19 cellular contexts compared by ENCODE assay signal in the genomic region with DNA sequence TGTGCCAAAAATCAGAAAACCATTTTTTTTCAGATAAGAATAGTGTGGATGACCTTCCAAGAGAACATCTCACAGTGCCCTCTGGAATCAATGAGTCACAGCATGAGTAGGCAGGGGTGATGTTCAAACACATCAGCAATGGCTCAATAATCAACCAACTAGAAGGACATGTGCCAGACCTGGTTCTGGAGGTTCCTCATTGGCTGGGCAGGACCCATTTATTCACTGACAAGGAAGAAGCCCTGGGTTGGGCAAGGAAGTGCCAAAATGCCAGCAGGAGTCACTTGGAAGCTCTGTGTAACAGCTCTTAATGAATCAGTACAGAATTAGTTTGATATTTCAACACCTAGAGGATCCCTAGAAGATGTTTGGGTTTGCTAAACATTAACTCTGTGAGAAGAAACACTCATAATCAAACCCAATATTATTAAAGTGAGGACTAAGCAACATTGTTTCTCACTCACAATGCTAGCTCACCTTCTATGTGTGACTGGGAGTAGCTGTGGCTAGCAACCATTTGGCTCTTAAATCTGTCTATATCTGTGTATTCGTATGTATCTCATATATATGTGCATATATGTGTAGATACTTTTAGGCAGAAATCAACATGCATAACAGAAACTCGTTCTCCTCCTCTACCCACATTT.
DNase-seq lines count a peak whose midpoint lies in the region; ATAC-seq, FAIRE-seq and TF ChIP-seq lines count a peak whose summit lies in the region.
"Had no signal": no experiment of that assay in that cellular context is flagged by ENCODE, and none has a peak within 500 bp of the region (broad histone marks: within the 10 kb centered on the region; RNA-seq: fewer than 3 reads in every experiment).

No MANE protein-coding gene starts in this region.

- ATAC-seq in A549 = peak; percentile 98 to 99
- peak; percentile 45 for ATAC-seq in GM19463 (IDR thresholded peaks at IDR 0.05; ENCODE audit: unreplicated experiment)
- ATAC-seq in GM19023 (IDR thresholded peaks at IDR 0.05; ENCODE audit: unreplicated experiment) = no peak
- ATAC-seq: PC-3 had no signal

- TF ChIP-seq RAD21 in A549 (conservative IDR thresholded peaks at IDR 0.05 in 1 of 2, IDR thresholded peaks at IDR 0.05 in 1 of 2) = peak in 1 of 2 experiments; percentile 39; a peak in 2 of 5 replicates

- TF ChIP-seq POLR2A in A549 (IDR thresholded peaks at IDR 0.05; ENCODE audit: low read length) = no peak

- CTCF ChIA-PET in A549 (lab: Yijun Ruan, JAX) = interaction anchor here (0.6 to 1.0 kb wide), 2 partner anchors 13 to 191 kb away, joined by 3 read pairs; no protein-coding TSS in a partner anchor

- H3K27ac ChIP-seq in A549 = peak overlapping the region; percentile 74 to 89
- H3K27ac ChIP-seq: dorsolateral prefrontal cortex, epithelial cell of prostate, SK-N-MC, spleen had no signal

- WGBS in A549 (ENCODE audit: missing lambda C conversion rate) = 17% methylated on average over 2 of the region's 2 CpGs

- TF ChIP-seq EP300 in A549 (IDR thresholded peaks at IDR 0.05) = peak in 1 of 2 experiments; percentile 66; a peak in 2 of 5 replicates

- DNase-seq in A549 (ENCODE audit: low read depth in 1 of 2, low spot score in 1 of 2) (peak; percentile 73 to 88), RKO (ENCODE audit: low spot score) (peak; percentile 51), fibroblast of mammary gland (ENCODE audit: low read depth) (peak; percentile 16), T-helper 2 cell (no peak), OCI-M2 (lab: John Stamatoyannopoulos, UW; ENCODE audit: unreplicated experiment) (no peak), G401 (ENCODE audit: low spot score) (no peak)
- DNase-seq: activated CD8-positive, alpha-beta memory T cell treated with anti-CD3 and anti-CD28 coated beads, Interleukin-2, amount 50 U/mL, for 48 hours; central memory CD4-positive, alpha-beta T cell; dorsolateral prefrontal cortex; NCI-H1436 treated with DMSO at 0.1 percent for 48 hours; PC-3; retina; spleen; stimulated activated CD8-positive, alpha-beta memory T cell treated with anti-CD3 and anti-CD28 coated beads, Interleukin-4, amount 100 ng/mL, for 48 hours; T1000 had no signal

- in situ Hi-C loops in G401 (cut with HindIII; ENCODE audit: low sequenced_read_pairs) = no loop called here

- FAIRE-seq in A549 (lab: Jason Lieb, UNC) = peak; percentile 13

- no peaks in the 10 kb centered on the region for H3K9me3 ChIP-seq in A549

- no peak overlapping the region for H3K4me3 ChIP-seq in A549
- H3K4me3 ChIP-seq in fibroblast of mammary gland (ENCODE audit: control insufficient read depth, low read depth, low read length) = no peak overlapping the region
- H3K4me3 ChIP-seq: dorsolateral prefrontal cortex, SK-N-MC, spleen had no signal

- POLR2A ChIA-PET in A549 (lab: Yijun Ruan, JAX) = interaction anchor here (1.0 kb wide), 1 partner anchor 121 kb away, joined by 3 read pairs; no protein-coding TSS in a partner anchor

- TF ChIP-seq CTCF in A549 (IDR thresholded peaks at IDR 0.05) = no peak
- no peak for TF ChIP-seq CTCF in fibroblast of mammary gland (conservative IDR thresholded peaks at IDR 0.05; ENCODE audit: control insufficient read depth, insufficient read depth, low read depth, low read length)

- H3K4me2 ChIP-seq in A549 = peak overlapping the region; percentile 61

- peaks cover 26% of the 10 kb centered on the region for H3K4me1 ChIP-seq in A549

TF ChIP-seq in A549, 52 proteins besides CTCF, POLR2A, EP300 and RAD21:
- TF ChIP-seq, protein P1, sequence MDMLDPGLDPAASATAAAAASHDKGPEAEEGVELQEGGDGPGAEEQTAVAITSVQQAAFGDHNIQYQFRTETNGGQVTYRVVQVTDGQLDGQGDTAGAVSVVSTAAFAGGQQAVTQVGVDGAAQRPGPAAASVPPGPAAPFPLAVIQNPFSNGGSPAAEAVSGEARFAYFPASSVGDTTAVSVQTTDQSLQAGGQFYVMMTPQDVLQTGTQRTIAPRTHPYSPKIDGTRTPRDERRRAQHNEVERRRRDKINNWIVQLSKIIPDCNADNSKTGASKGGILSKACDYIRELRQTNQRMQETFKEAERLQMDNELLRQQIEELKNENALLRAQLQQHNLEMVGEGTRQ (IDR thresholded peaks at IDR 0.05) = 0 out of 2 replicates have a peak, but pooled peaks have one; percentile 13
- TF ChIP-seq JUN (IDR thresholded peaks at IDR 0.05) = peak in 1 of 2 experiments; percentile 56; a peak in 1 of 5 replicates
- TF ChIP-seq HES2 (IDR thresholded peaks at IDR 0.05) = no peak
- no peak for TF ChIP-seq BCL3 (IDR thresholded peaks at IDR 0.05)
- peak; percentile 87 for TF ChIP-seq JUNB (IDR thresholded peaks at IDR 0.05)
- no peak for TF ChIP-seq REST (IDR thresholded peaks at IDR 0.05)
- no peak for TF ChIP-seq SMC3 (IDR thresholded peaks at IDR 0.05)
- TF ChIP-seq ZFP36 (IDR thresholded peaks at IDR 0.05; ENCODE audit: borderline replicate concordance, partially characterized antibody) = no peak
- TF ChIP-seq GATA3 (IDR thresholded peaks at IDR 0.05; ENCODE audit: borderline replicate concordance) = no peak
- TF ChIP-seq NFE2L2 (conservative IDR thresholded peaks at IDR 0.05; ENCODE audit: low read length) = no peak
- TF ChIP-seq HOXB13 (CRISPR knock-in tag; IDR thresholded peaks at IDR 0.05; ENCODE audit: low read depth) = peak; percentile 42; the same call in 1 of the 2 replicates
- TF ChIP-seq E2F6 (IDR thresholded peaks at IDR 0.05; ENCODE audit: borderline replicate concordance, low read depth) = no peak
- no peak for TF ChIP-seq FOXS1 (CRISPR knock-in tag; IDR thresholded peaks at IDR 0.05)
- TF ChIP-seq ESRRA (IDR thresholded peaks at IDR 0.05; ENCODE audit: borderline replicate concordance, low read length) = peak; percentile 80; the same call in 1 of the 2 replicates
- peak; percentile 25 for TF ChIP-seq MAFK (IDR thresholded peaks at IDR 0.05; ENCODE audit: partially characterized antibody)
- peak; percentile 83 for TF ChIP-seq FOSL2 (IDR thresholded peaks at IDR 0.05)
- peak; percentile 93 for TF ChIP-seq FOSL2 (CRISPR knock-in tag; IDR thresholded peaks at IDR 0.05)
- TF ChIP-seq MAX (IDR thresholded peaks at IDR 0.05) = peak; percentile 54
- peak; percentile 27 to 41; a peak in 2 of 4 replicates for TF ChIP-seq CEBPB (IDR thresholded peaks at IDR 0.05)
- TF ChIP-seq MAZ (IDR thresholded peaks at IDR 0.05; ENCODE audit: borderline replicate concordance, low read depth, low read length) = no peak
- no peak for TF ChIP-seq ZC3H11A (IDR thresholded peaks at IDR 0.05)
- TF ChIP-seq POLR2AphosphoS2 (conservative IDR thresholded peaks at IDR 0.05; ENCODE audit: low read length) = no peak
- TF ChIP-seq CHD2 (IDR thresholded peaks at IDR 0.05; ENCODE audit: low read length, partially characterized antibody) = no peak
- TF ChIP-seq ZNF302 (CRISPR knock-in tag; IDR thresholded peaks at IDR 0.05) = no peak

Comparison
In these comparisons a context has a peak if more than half of its experiments do, and no peak if none do; other contexts are left out.
1. DNase-seq: peak in A549 (2 of 2), RKO (single experiment) and fibroblast of mammary gland (single experiment); none in T-helper 2 cell (0 of 5), OCI-M2 (single experiment) and G401 (single experiment).